In the genomic region with DNA sequence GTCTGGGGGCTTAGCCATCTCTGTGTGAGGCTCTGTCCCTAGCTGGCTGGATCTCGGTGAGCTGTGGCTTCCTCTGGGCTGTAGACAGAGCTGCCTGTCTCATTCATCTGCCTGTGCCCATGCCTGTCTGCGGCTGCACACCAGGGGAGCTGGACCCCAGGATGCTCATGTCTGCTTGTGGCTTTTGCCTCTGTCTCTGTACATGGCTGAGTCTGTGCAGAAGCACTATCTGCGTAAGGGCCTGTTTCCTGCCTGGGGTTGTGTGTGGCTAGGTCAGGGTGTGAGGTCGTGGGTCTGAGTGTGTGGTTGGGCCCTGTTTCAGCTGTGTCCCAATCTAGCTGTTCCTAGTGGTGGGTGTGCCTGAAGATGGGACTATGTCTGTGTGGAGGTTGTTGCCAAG, we compare ENCODE assay signal across 20 cellular contexts.
"Had no signal": no experiment of that assay in that cellular context is flagged by ENCODE, and none has a peak within 500 bp of the region (broad histone marks: within the 10 kb centered on the region; RNA-seq: fewer than 3 reads in every experiment).

No MANE protein-coding gene starts in this region.

- DNase-seq: effector CD4-positive, alpha-beta T cell; foreskin melanocyte; head of caudate nucleus; hippocampal formation; islet precursor cell; mammary epithelial cell; naive thymus-derived CD8-positive, alpha-beta T cell; nucleus accumbens; ovary; right cardiac atrium; stimulated activated CD4-positive, alpha-beta T cell treated with anti-CD3 and anti-CD28 coated beads, Interleukin-2, amount 100 ng/mL, for 48 hours; stomach; substantia nigra; transverse colon had no signal

- H3K9me3 Mint-ChIP-seq: neural crest cell had no signal

- H3K27ac Mint-ChIP-seq: naive thymus-derived CD8-positive, alpha-beta T cell; progenitor cell of endocrine pancreas had no signal

- ATAC-seq: left lobe of liver; naive thymus-derived CD8-positive, alpha-beta T cell; right cardiac atrium had no signal

- H3K9me3 ChIP-seq: ovary, stomach, thoracic aorta, transverse colon had no signal

- H3K4me3 ChIP-seq: coronary artery, ovary, smooth muscle cell, stomach, thoracic aorta, transverse colon had no signal

- H3K4me3 Mint-ChIP-seq: naive thymus-derived CD8-positive, alpha-beta T cell; neural crest cell had no signal

- H3K27me3 ChIP-seq: ovary had no signal

- H3K36me3 Mint-ChIP-seq: naive thymus-derived CD8-positive, alpha-beta T cell had no signal

- H3K4me1 ChIP-seq: stomach, transverse colon had no signal

- H3K36me3 ChIP-seq: ovary, stomach, thoracic aorta, transverse colon had no signal

- H3K4me1 Mint-ChIP-seq: naive thymus-derived CD8-positive, alpha-beta T cell; neural crest cell had no signal

- H3K27ac ChIP-seq: coronary artery, ovary, stomach, thoracic aorta, transverse colon had no signal
